ENCODE assay signal across 11 cellular contexts in the genomic region with DNA sequence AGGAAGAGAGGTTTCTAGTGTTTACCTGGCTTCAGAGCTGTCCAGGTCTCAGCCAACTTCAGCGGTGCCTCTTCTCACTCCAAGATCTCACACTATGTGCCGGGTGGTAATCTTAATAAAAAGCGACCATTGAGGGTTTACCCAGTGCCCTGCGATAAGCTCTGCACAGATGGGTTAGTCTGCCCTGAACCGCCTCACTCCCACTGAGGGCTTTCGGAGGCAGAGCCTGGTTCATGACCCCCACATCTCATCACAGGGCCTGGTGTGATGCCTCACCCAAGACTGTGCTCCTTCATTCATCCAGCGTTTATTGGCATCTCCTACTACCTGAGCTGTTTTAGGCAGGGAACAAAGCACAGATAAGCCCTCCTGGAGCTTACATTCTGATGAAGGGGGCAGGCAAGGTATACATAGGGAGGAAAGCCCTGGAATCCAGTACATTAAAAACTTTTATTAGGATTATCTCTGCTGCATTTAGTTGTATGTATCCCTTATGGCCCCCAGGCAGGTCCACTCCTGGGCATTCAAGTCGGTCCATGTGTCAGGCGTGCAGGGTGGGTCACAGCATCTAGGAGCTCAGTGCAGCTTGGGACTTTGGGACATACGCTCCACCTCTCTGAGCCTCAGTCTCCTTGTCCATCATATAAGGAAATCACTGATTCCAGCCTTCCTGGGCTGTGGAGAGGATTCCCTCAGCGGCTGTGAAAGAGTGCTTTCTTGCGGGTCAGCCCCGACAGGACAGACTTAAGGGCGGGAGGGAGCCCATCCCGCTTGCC. TPM values are rescaled to one million over a fixed set of nuclear protein-coding genes. Genes with fewer than 3 reads are reported as not detected.
DNase-seq lines count a peak whose midpoint lies in the region; ATAC-seq, FAIRE-seq and TF ChIP-seq lines count a peak whose summit lies in the region.
"Had no signal": no experiment of that assay in that cellular context is flagged by ENCODE, and none has a peak within 500 bp of the region (broad histone marks: within the 10 kb centered on the region; RNA-seq: fewer than 3 reads in every experiment).

No MANE protein-coding gene starts in this region.

- H3K79me2 ChIP-seq in GM23248 (ENCODE audit: insufficient read depth) (no peaks in the 10 kb centered on the region), astrocyte (ENCODE audit: insufficient read depth, low read length) (no peaks in the 10 kb centered on the region)

- WGBS in GM23248 (ENCODE audit: low coverage in 1 of 2, low lambda C conversion rate in 2 of 2, missing lambda C conversion rate in 2 of 2), 2 experiments: 53 to 54% methylated on average over 15 of the region's 15 CpGs

- H3K4me3 Mint-ChIP-seq in astrocyte (ENCODE audit: unreplicated experiment): peak overlapping the region; percentile 72

- peak; percentile 9 for DNase-seq in GM23248
- no peak for DNase-seq in astrocyte (ENCODE audit: low read depth)
- DNase-seq in cerebellum (ENCODE audit: low spot score): no peak
- no peak for DNase-seq in NCI-H2171 treated with DMSO at 0.1 percent for 48 hours (lab: John Stamatoyannopoulos, UW)
- no peak for DNase-seq in NAMALWA (ENCODE audit: low spot score)
- DNase-seq: DND-41, naive B cell had no signal

- H3K4me3 ChIP-seq in GM23248 (peak overlapping the region; percentile 68), astrocyte (ENCODE audit: insufficient read depth, low read depth, low read length) (no peak overlapping the region), iPS-18a (ENCODE audit: low read length) (peak overlapping the region; percentile 54), skeletal muscle tissue (ENCODE audit: low read length in 3 of 3) (peak overlapping the region; percentile 77 to 80 (median 77))

- H3K4me2 ChIP-seq in GM23248 (ENCODE audit: unreplicated experiment): peak overlapping the region; percentile 86
- H3K4me2 ChIP-seq in astrocyte (ENCODE audit: low read length): peak overlapping the region; percentile 85

- no peaks in the 10 kb centered on the region for H3K4me1 Mint-ChIP-seq in astrocyte (ENCODE audit: low read depth, unreplicated experiment)

- H3K36me3 Mint-ChIP-seq in astrocyte (ENCODE audit: low read depth, unreplicated experiment): no peaks in the 10 kb centered on the region
- H3K36me3 Mint-ChIP-seq: naive B cell had no signal

- H3K9ac ChIP-seq in GM23248: peak overlapping the region; percentile 53; the same call in 1 of the 2 replicates
- H3K9ac ChIP-seq in astrocyte (ENCODE audit: low read length): no peak overlapping the region
- no peak overlapping the region for H3K9ac ChIP-seq in iPS-18a (ENCODE audit: low read length)
- peak overlapping the region; percentile 71 to 79 (median 75) for H3K9ac ChIP-seq in skeletal muscle tissue (ENCODE audit: low read depth in 1 of 3, low read length in 3 of 3)

- H3K4me1 ChIP-seq in GM23248 (ENCODE audit: insufficient read depth) (no peaks in the 10 kb centered on the region), astrocyte (ENCODE audit: insufficient read depth, low read length) (peaks cover 10% of the 10 kb centered on the region), iPS-18a (ENCODE audit: control insufficient read depth, low read depth, low read length) (no peaks in the 10 kb centered on the region), skeletal muscle tissue (ENCODE audit: control insufficient read depth in 3 of 3, insufficient read depth in 3 of 3, low read length in 3 of 3) (peaks cover 6 to 27% (median 17%) of the 10 kb centered on the region in 3 donors)

- H3K9me3 ChIP-seq in GM23248 (ENCODE audit: low read depth) (no peaks in the 10 kb centered on the region), astrocyte (ENCODE audit: insufficient read depth, low read depth, low read length) (peaks cover 3% of the 10 kb centered on the region), iPS-18a (ENCODE audit: control insufficient read depth, low read depth, low read length) (no peaks in the 10 kb centered on the region), skeletal muscle tissue (ENCODE audit: control insufficient read depth in 3 of 3, low read length in 3 of 3) (no peaks in the 10 kb centered on the region)

- peak overlapping the region; percentile 41 for H3K27ac Mint-ChIP-seq in astrocyte (ENCODE audit: unreplicated experiment)
- H3K27ac Mint-ChIP-seq: activated naive CD4-positive, alpha-beta T cell treated with anti-CD3 and anti-CD28 coated beads, Interleukin-2, amount 50 U/mL, for 72 hours; naive B cell had no signal

- H3K27me3 Mint-ChIP-seq in astrocyte (ENCODE audit: low read depth, unreplicated experiment): peaks cover 84% of the 10 kb centered on the region

- no peak for FAIRE-seq in astrocyte (lab: Jason Lieb, UNC)

- H2AFZ ChIP-seq in GM23248 (peak overlapping the region; percentile 80), astrocyte (ENCODE audit: low read depth, low read length) (peak overlapping the region; percentile 67)

- H3K27ac ChIP-seq in GM23248: no peak overlapping the region
- no peak overlapping the region for H3K27ac ChIP-seq in astrocyte (ENCODE audit: low read depth, low read length)
- H3K27ac ChIP-seq in iPS-18a (ENCODE audit: low read length): no peak overlapping the region
- peak overlapping the region; percentile 56 for H3K27ac ChIP-seq in skeletal muscle tissue (ENCODE audit: low read depth, low read length)

- peaks cover 6% of the 10 kb centered on the region for H3K9me3 Mint-ChIP-seq in astrocyte (ENCODE audit: unreplicated experiment)
- H3K9me3 Mint-ChIP-seq: activated naive CD4-positive, alpha-beta T cell treated with anti-CD3 and anti-CD28 coated beads, Interleukin-2, amount 50 U/mL, for 72 hours; naive B cell had no signal

- no peaks in the 10 kb centered on the region for H3K9me2 ChIP-seq in GM23248 (ENCODE audit: insufficient read depth)

- no peak for TF ChIP-seq CTCF in astrocyte (IDR thresholded peaks at IDR 0.05; ENCODE audit: insufficient read depth, low read depth, low read length)

- no peaks in the 10 kb centered on the region for H3K36me3 ChIP-seq in GM23248 (ENCODE audit: low read depth)
- H3K36me3 ChIP-seq in astrocyte (ENCODE audit: insufficient read depth, low read length): no peaks in the 10 kb centered on the region
- no peaks in the 10 kb centered on the region for H3K36me3 ChIP-seq in iPS-18a (ENCODE audit: control insufficient read depth, low read depth, low read length)
- H3K36me3 ChIP-seq in skeletal muscle tissue (ENCODE audit: control insufficient read depth in 3 of 3, insufficient read depth in 3 of 3, low read length in 3 of 3): no peaks in the 10 kb centered on the region

- H4K20me1 ChIP-seq in GM23248 (ENCODE audit: insufficient read depth): no peaks in the 10 kb centered on the region
- H4K20me1 ChIP-seq in astrocyte (ENCODE audit: insufficient read depth, low read length): no peaks in the 10 kb centered on the region

- H3K27me3 ChIP-seq in GM23248 (replicated peaks; ENCODE audit: insufficient read depth): peaks cover 39% of the 10 kb centered on the region
- H3K27me3 ChIP-seq in astrocyte (ENCODE audit: insufficient read depth, low read length): peaks cover 95% of the 10 kb centered on the region
- H3K27me3 ChIP-seq in iPS-18a (ENCODE audit: control insufficient read depth, insufficient read depth, low read length): peaks cover 57% of the 10 kb centered on the region
- H3K27me3 ChIP-seq in skeletal muscle tissue (ENCODE audit: control insufficient read depth in 3 of 3, insufficient read depth in 3 of 3, low read length in 3 of 3): peaks cover 21 to 48% (median 44%) of the 10 kb centered on the region in 3 donors

- in situ Hi-C loops in GM23248 (cut with MboI): no loop called here

- H3F3A ChIP-seq in GM23248 (ENCODE audit: insufficient read depth): no peaks in the 10 kb centered on the region

- ATAC-seq in GM21717 (IDR thresholded peaks at IDR 0.05; ENCODE audit: unreplicated experiment): no peak

RNA-seq across cellular contexts. Expression of a gene that starts 0.6 kb away (rescaled TPM):
- 16.8 and 17.8 TPM in 2 replicates for total RNA-seq in GM23248 (2014; rRNA removed; shearing (Covaris generic))
- polyA plus RNA-seq in GM23248 (2016; fragmentation: Nextera tagmentation; extraction: Ambion mirVana): 8.8 and 9.7 TPM in 2 replicates
- total RNA-seq in astrocyte (5.6 and 11.7 TPM in 2 replicates), skeletal muscle tissue (178 TPM), cerebellum (23.2 TPM)

Comparison
In these comparisons a context has a peak if more than half of its experiments do, and no peak if none do; other contexts are left out.
1. H3K9ac ChIP-seq: peak in GM23248 (single experiment) and skeletal muscle tissue (3 of 3); none in astrocyte (single experiment) and iPS-18a (single experiment).